8 cellular contexts compared by ENCODE assay signal in the genomic region with DNA sequence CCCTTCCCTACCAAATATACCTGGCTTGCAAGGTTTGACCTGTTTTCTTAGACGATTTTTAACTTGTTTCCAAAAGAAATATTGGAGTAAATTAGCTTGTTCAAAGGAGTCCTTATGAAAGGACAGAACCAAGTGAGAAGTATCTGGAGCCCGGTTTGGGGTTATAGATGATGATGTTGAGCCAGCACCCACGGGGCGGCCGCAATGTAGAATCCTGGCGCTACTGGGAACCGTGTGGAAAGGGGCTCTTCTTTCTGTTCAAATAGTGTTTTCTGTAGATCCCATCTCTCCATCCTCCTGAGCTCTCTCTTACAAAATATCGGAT. TPM values are rescaled to one million over a fixed set of nuclear protein-coding genes. Genes with fewer than 3 reads are reported as not detected.
DNase-seq lines count a peak whose midpoint lies in the region; ATAC-seq and TF ChIP-seq lines count a peak whose summit lies in the region.

No MANE protein-coding gene starts in this region.

- CTCF ChIA-PET in activated CD4-positive, alpha-beta T cell treated with anti-CD3 and anti-CD28 coated beads, Interleukin-2, amount 10 ng/mL, durations not matched to agents 7 days and 5 days (lab: Charles Lee), result interaction anchor here (1.3 to 2.2 kb wide), 3 partner anchors 8 to 14 kb away, joined by 5 to 10 read pairs (median 7); no protein-coding TSS in a partner anchor

- no peak for DNase-seq in activated CD4-positive, alpha-beta T cell treated with anti-CD3 and anti-CD28 coated beads, Interleukin-2, amount 10 ng/mL, durations not matched to agents 7 days and 5 days
- DNase-seq in activated CD4-positive, alpha-beta T cell treated with anti-CD3 and anti-CD28 coated beads for 48 hours, result no peak
- no peak for DNase-seq in right lobe of liver
- no peak for DNase-seq in tibial artery
- no peak for DNase-seq in erythroblast (lab: John Stamatoyannopoulos, UW)
- DNase-seq in germinal center (ENCODE audit: low spot score), result no peak

- H3K4me3 ChIP-seq in right lobe of liver (peak overlapping the region; percentile 69 to 92 (median 71)), tibial artery (peak overlapping the region; percentile 61 to 85)

- peaks cover 32% of the 10 kb centered on the region for H3K36me3 Mint-ChIP-seq in activated CD4-positive, alpha-beta T cell treated with anti-CD3 and anti-CD28 coated beads, Interleukin-2, amount 10 ng/mL, durations not matched to agents 7 days and 5 days (ENCODE audit: low read depth)

- TF ChIP-seq POLR2A in right lobe of liver (IDR thresholded peaks at IDR 0.05) (no peak), erythroblast (IDR thresholded peaks at IDR 0.05; ENCODE audit: low read length) (no peak)

- peak overlapping the region; percentile 89 for H3K27ac ChIP-seq in angular gyrus (ENCODE audit: low read depth, low read length)
- H3K27ac ChIP-seq in right lobe of liver, result peak overlapping the region in 1 of 3 donors; percentile 50
- H3K27ac ChIP-seq in tibial artery, result peak overlapping the region; percentile 58 to 63

- POLR2A ChIA-PET in activated CD4-positive, alpha-beta T cell treated with anti-CD3 and anti-CD28 coated beads, Interleukin-2, amount 10 ng/mL, durations not matched to agents 7 days and 5 days (lab: Charles Lee), result interaction anchor here (0.6 kb wide), 1 partner anchor 146 kb away, joined by 9 read pairs; no protein-coding TSS in a partner anchor

- H3K9me3 ChIP-seq in right lobe of liver (no peaks in the 10 kb centered on the region), tibial artery (no peaks in the 10 kb centered on the region)

- peaks cover 2% of the 10 kb centered on the region for H3K9me3 Mint-ChIP-seq in activated CD4-positive, alpha-beta T cell treated with anti-CD3 and anti-CD28 coated beads, Interleukin-2, amount 10 ng/mL, durations not matched to agents 7 days and 5 days

- no peaks in the 10 kb centered on the region for H3K27me3 ChIP-seq in right lobe of liver
- no peaks in the 10 kb centered on the region for H3K27me3 ChIP-seq in tibial artery

- no peak for TF ChIP-seq CTCF in right lobe of liver (IDR thresholded peaks at IDR 0.05)
- TF ChIP-seq CTCF in tibial artery (IDR thresholded peaks at IDR 0.05), result no peak

- peak overlapping the region; percentile 94 for H3K4me3 Mint-ChIP-seq in activated CD4-positive, alpha-beta T cell treated with anti-CD3 and anti-CD28 coated beads, Interleukin-2, amount 10 ng/mL, durations not matched to agents 7 days and 5 days

- H3K27me3 Mint-ChIP-seq in activated CD4-positive, alpha-beta T cell treated with anti-CD3 and anti-CD28 coated beads, Interleukin-2, amount 10 ng/mL, durations not matched to agents 7 days and 5 days, result no peaks in the 10 kb centered on the region

- peak in 3 of 4 donors; percentile 1 to 4 (median 1) for ATAC-seq in right lobe of liver
- ATAC-seq in GM21576 (IDR thresholded peaks at IDR 0.05; ENCODE audit: unreplicated experiment), result no peak

- 2% methylated on average over 8 of the region's 8 CpGs for WGBS in right lobe of liver (ENCODE audit: insufficient coverage, low coverage, low lambda C conversion rate, missing lambda C conversion rate)

- H3K4me1 ChIP-seq in right lobe of liver (peaks cover 0 to 22% (median 5%) of the 10 kb centered on the region in 4 donors), tibial artery (peaks cover 0 to 36% (median 25%) of the 10 kb centered on the region in 4 donors)

- H3K36me3 ChIP-seq in right lobe of liver (peaks cover 0 to 14% (median 1%) of the 10 kb centered on the region in 4 donors), tibial artery (peaks cover 8 to 30% (median 24%) of the 10 kb centered on the region in 3 donors)

- intact Hi-C loops in right lobe of liver (cut with DNase I), result no loop called here
- intact Hi-C loops in tibial artery (cut with DNase I; ENCODE audit: low total_unique reads), result no loop called here

- H3K4me1 Mint-ChIP-seq in activated CD4-positive, alpha-beta T cell treated with anti-CD3 and anti-CD28 coated beads, Interleukin-2, amount 10 ng/mL, durations not matched to agents 7 days and 5 days, result peaks cover 56% of the 10 kb centered on the region

- H3K27ac Mint-ChIP-seq in activated CD4-positive, alpha-beta T cell treated with anti-CD3 and anti-CD28 coated beads, Interleukin-2, amount 10 ng/mL, durations not matched to agents 7 days and 5 days, result peak overlapping the region; percentile 95

RNA-seq across cellular contexts. Expression of a gene that starts 0.5 kb away (rescaled TPM):
- total RNA-seq in activated CD4-positive, alpha-beta T cell treated with anti-CD3 and anti-CD28 coated beads, Interleukin-2, amount 10 ng/mL, durations not matched to agents 7 days and 5 days, result 10 to 100 TPM; 49.7 to 60.8 TPM
- 10 to 100 TPM in 5 of 6 experiments, 1 to 10 TPM in 1; 9.3 to 15.9 (median 13.3) TPM for total RNA-seq in right lobe of liver

RNA-seq across cellular contexts. Expression of a gene that starts 28.7 kb away (rescaled TPM):
- not detected for total RNA-seq in activated CD4-positive, alpha-beta T cell treated with anti-CD3 and anti-CD28 coated beads, Interleukin-2, amount 10 ng/mL, durations not matched to agents 7 days and 5 days
- total RNA-seq in right lobe of liver, result under 1 TPM in 1 of 6 experiments, not detected in 5; 0.15 TPM
